ENCODE assay signal across 2 cellular contexts in genomic region chr11:66008468-66009101, GRCh38.
TF ChIP-seq lines count a peak whose summit lies in the region.

No MANE protein-coding gene starts in this region.

TF ChIP-seq in HCT116, 20 proteins besides CTCF, POLR2A, EP300 and RAD21 (continued from another document):
- no peak for TF ChIP-seq REST (IDR thresholded peaks at IDR 0.05; ENCODE audit: low read depth)

TF ChIP-seq in SK-N-SH treated with all-trans-retinoic acid at 6 μM for 48 hours, 23 proteins besides CTCF, POLR2A, EP300 and RAD21 (continued from another document):
- no peak for TF ChIP-seq TSHZ2 (CRISPR knock-in tag; IDR thresholded peaks at IDR 0.05)
TF ChIP-seq in SK-N-SH treated with all-trans-retinoic acid at 6 μM for 48 hours: peak in this region for 0.
